ENCODE assay signal across 8 cellular contexts in genomic region chr3:197298858-197299854, GRCh38. TPM values are rescaled to one million over a fixed set of nuclear protein-coding genes. Genes with fewer than 3 reads are reported as not detected.
DNase-seq lines count a peak whose midpoint lies in the region; ATAC-seq and TF ChIP-seq lines count a peak whose summit lies in the region.

No MANE protein-coding gene starts in this region.

- peaks cover 32% of the 10 kb centered on the region for H3K79me2 ChIP-seq in GM23338 (replicated peaks; ENCODE audit: insufficient read depth)

- H3F3A ChIP-seq in GM23338 (replicated peaks; ENCODE audit: low read depth): no peaks in the 10 kb centered on the region; the same call in 1 of the 2 replicates

- peaks cover 5 to 15% of the 10 kb centered on the region in 2 donors for H3K27me3 Mint-ChIP-seq in CD8-positive, alpha-beta memory T cell
- peaks cover 8% of the 10 kb centered on the region for H3K27me3 Mint-ChIP-seq in GM23338 (ENCODE audit: insufficient read depth, low read depth, poor library complexity)
- peaks cover 14% of the 10 kb centered on the region for H3K27me3 Mint-ChIP-seq in activated T-helper 17 cell treated with anti-CD3 and anti-CD28 coated beads, Interleukin-2, amount 50 U/mL, for 72 hours

- TF ChIP-seq POLR2A in gastroesophageal sphincter (IDR thresholded peaks at IDR 0.05): no peak

- TF ChIP-seq CTCF in GM23338 (conservative IDR thresholded peaks at IDR 0.05; ENCODE audit: low read depth in 2 of 2) (no peak), gastroesophageal sphincter (IDR thresholded peaks at IDR 0.05) (no peak), neutrophil (IDR thresholded peaks at IDR 0.05) (no peak)

- H3K4me1 Mint-ChIP-seq in CD8-positive, alpha-beta memory T cell: peaks cover 39 to 57% (median 47%) of the 10 kb centered on the region in 3 donors
- peaks cover 20% of the 10 kb centered on the region for H3K4me1 Mint-ChIP-seq in GM23338
- peaks cover 13% of the 10 kb centered on the region for H3K4me1 Mint-ChIP-seq in activated T-helper 17 cell treated with anti-CD3 and anti-CD28 coated beads, Interleukin-2, amount 50 U/mL, for 72 hours

- peak overlapping the region; percentile 89 to 99 (median 93) for H3K4me3 Mint-ChIP-seq in CD8-positive, alpha-beta memory T cell
- H3K4me3 Mint-ChIP-seq in GM23338: peak overlapping the region; percentile 96
- peak overlapping the region; percentile 94 for H3K4me3 Mint-ChIP-seq in activated T-helper 17 cell treated with anti-CD3 and anti-CD28 coated beads, Interleukin-2, amount 50 U/mL, for 72 hours

- H3K27ac ChIP-seq in CD8-positive, alpha-beta memory T cell (ENCODE audit: low read depth, low read length): peak overlapping the region; percentile 71
- H3K27ac ChIP-seq in GM23338 (ENCODE audit: low read depth): peak overlapping the region; percentile 33
- peak overlapping the region in 3 of 4 donors; percentile 94 to 97 (median 95) for H3K27ac ChIP-seq in gastroesophageal sphincter
- no peak overlapping the region for H3K27ac ChIP-seq in neutrophil

- H3K4me3 ChIP-seq in CD8-positive, alpha-beta memory T cell (ENCODE audit: low read length): peak overlapping the region; percentile 92
- H3K4me3 ChIP-seq in GM23338 (peak overlapping the region; percentile 94), gastroesophageal sphincter (peak overlapping the region; percentile 69 to 98), neutrophil (ENCODE audit: low read depth in 1 of 2, low read length in 1 of 2) (peak overlapping the region; percentile 77 to 95)

- TF ChIP-seq EP300 in gastroesophageal sphincter (IDR thresholded peaks at IDR 0.05): no peak

- DNase-seq in CD8-positive, alpha-beta memory T cell: peak in 4 of 5 donors; percentile 7 to 51 (median 12)
- DNase-seq in GM23338 (ENCODE audit: low spot score) (peak; percentile 81), NCI-H526 (lab: John Stamatoyannopoulos, UW) (peak; percentile 75 to 87)

- H3K27ac Mint-ChIP-seq in CD8-positive, alpha-beta memory T cell: peak overlapping the region; percentile 11 to 98 (median 88)
- peak overlapping the region; percentile 92 for H3K27ac Mint-ChIP-seq in GM23338
- peak overlapping the region; percentile 86 for H3K27ac Mint-ChIP-seq in activated T-helper 17 cell treated with anti-CD3 and anti-CD28 coated beads, Interleukin-2, amount 50 U/mL, for 72 hours

- 16 to 21% methylated on average over 16 to 20 of the region's 43 CpGs for WGBS in gastroesophageal sphincter (ENCODE audit: low coverage in 1 of 2), 2 donors

- H3K36me3 Mint-ChIP-seq in CD8-positive, alpha-beta memory T cell: peaks cover 0 to 22% (median 0%) of the 10 kb centered on the region in 3 donors
- peaks cover 18% of the 10 kb centered on the region; the same call in 2 of the 3 replicates for H3K36me3 Mint-ChIP-seq in GM23338 (ENCODE audit: low read depth)
- H3K36me3 Mint-ChIP-seq in activated T-helper 17 cell treated with anti-CD3 and anti-CD28 coated beads, Interleukin-2, amount 50 U/mL, for 72 hours (ENCODE audit: low read depth): peaks cover 32% of the 10 kb centered on the region

- ATAC-seq in GM23338 (peak; percentile 57), gastroesophageal sphincter (no peak), GM19455 (IDR thresholded peaks at IDR 0.05; ENCODE audit: unreplicated experiment) (no peak), GM19023 (IDR thresholded peaks at IDR 0.05; ENCODE audit: unreplicated experiment) (no peak)
- no peak for ATAC-seq in activated T-helper 17 cell treated with anti-CD3 and anti-CD28 coated beads, Interleukin-2, amount 50 U/mL, for 72 hours (replicated peaks)

- H3K4me1 ChIP-seq in CD8-positive, alpha-beta memory T cell (ENCODE audit: insufficient read depth, low read length): peaks cover 26% of the 10 kb centered on the region
- peaks cover 17% of the 10 kb centered on the region for H3K4me1 ChIP-seq in GM23338 (ENCODE audit: insufficient read depth)
- peaks cover 0 to 37% (median 0%) of the 10 kb centered on the region in 3 donors for H3K4me1 ChIP-seq in gastroesophageal sphincter
- H3K4me1 ChIP-seq in neutrophil (ENCODE audit: control insufficient read depth in 1 of 2, insufficient read depth in 1 of 2, low read depth in 1 of 2, low read length in 1 of 2): peaks cover 22 to 24% of the 10 kb centered on the region in 2 experiments

- no peaks in the 10 kb centered on the region for H3K27me3 ChIP-seq in CD8-positive, alpha-beta memory T cell (ENCODE audit: insufficient read depth, low read length, poor library complexity, severe bottlenecking)
- H3K27me3 ChIP-seq in GM23338 (ENCODE audit: insufficient read depth) (0 out of 2 replicates have a peak, but pooled peaks cover 8% of the 10 kb centered on the region), gastroesophageal sphincter (no peaks in the 10 kb centered on the region), neutrophil (peaks cover 42% of the 10 kb centered on the region)

- H4K20me1 ChIP-seq in GM23338 (replicated peaks; ENCODE audit: insufficient read depth): peaks cover 13% of the 10 kb centered on the region; the same call in 1 of the 2 replicates

- no peaks in the 10 kb centered on the region for H3K36me3 ChIP-seq in CD8-positive, alpha-beta memory T cell (ENCODE audit: insufficient read depth, low read length)
- H3K36me3 ChIP-seq in GM23338 (ENCODE audit: insufficient read depth): peaks cover 16% of the 10 kb centered on the region; the same call in 1 of the 2 replicates
- H3K36me3 ChIP-seq in gastroesophageal sphincter: no peaks in the 10 kb centered on the region
- no peaks in the 10 kb centered on the region for H3K36me3 ChIP-seq in neutrophil

- H3K4me2 ChIP-seq in GM23338: peak overlapping the region; percentile 99

- peak overlapping the region; percentile 96 for H2AFZ ChIP-seq in GM23338

- H3K9me3 Mint-ChIP-seq in CD8-positive, alpha-beta memory T cell: no peaks in the 10 kb centered on the region
- H3K9me3 Mint-ChIP-seq in GM23338: no peaks in the 10 kb centered on the region
- H3K9me3 Mint-ChIP-seq in activated T-helper 17 cell treated with anti-CD3 and anti-CD28 coated beads, Interleukin-2, amount 50 U/mL, for 72 hours: no peaks in the 10 kb centered on the region

- CTCF ChIA-PET in CD8-positive, alpha-beta memory T cell (lab: Charles Lee): interaction anchor here (0.7 kb wide), 1 partner anchor 9 kb away, joined by 3 read pairs; no protein-coding TSS in a partner anchor

- no peaks in the 10 kb centered on the region for H3K9me2 ChIP-seq in GM23338 (ENCODE audit: insufficient read depth)

- POLR2A ChIA-PET in CD8-positive, alpha-beta memory T cell (lab: Charles Lee): no interaction called here

- H3K9me3 ChIP-seq in CD8-positive, alpha-beta memory T cell (ENCODE audit: low read length): no peaks in the 10 kb centered on the region
- H3K9me3 ChIP-seq in gastroesophageal sphincter (no peaks in the 10 kb centered on the region), neutrophil (no peaks in the 10 kb centered on the region)

TF ChIP-seq in GM23338, 12 proteins besides CTCF, POLR2A, EP300 and RAD21 (continues in another document):
- TF ChIP-seq ZNF331 (CRISPR knock-in tag; IDR thresholded peaks at IDR 0.05; ENCODE audit: low read depth): no peak
- no peak for TF ChIP-seq JUNB (IDR thresholded peaks at IDR 0.05; ENCODE audit: unreplicated experiment)
- no peak for TF ChIP-seq ETS1 (IDR thresholded peaks at IDR 0.05)
- TF ChIP-seq NANOG (IDR thresholded peaks at IDR 0.05; ENCODE audit: borderline replicate concordance): no peak
- TF ChIP-seq STAT1 (IDR thresholded peaks at IDR 0.05; ENCODE audit: unreplicated experiment): no peak
- no peak for TF ChIP-seq ZNF114 (CRISPR knock-in tag; IDR thresholded peaks at IDR 0.05)
- TF ChIP-seq POLR2AphosphoS5 (IDR thresholded peaks at IDR 0.05; ENCODE audit: low read depth): no peak
- TF ChIP-seq CREB1 (CRISPR knock-in tag; IDR thresholded peaks at IDR 0.05; ENCODE audit: low read depth): no peak
- no peak for TF ChIP-seq EZH2phosphoT487 (IDR thresholded peaks at IDR 0.05; ENCODE audit: unreplicated experiment)
- TF ChIP-seq REST (IDR thresholded peaks at IDR 0.05; ENCODE audit: unreplicated experiment): no peak

RNA-seq across cellular contexts. Expression of gene DLG1, which starts 0.7 kb away (rescaled TPM):
- 10 to 100 TPM; 49.2 to 51.2 TPM for total RNA-seq in CD8-positive, alpha-beta memory T cell
- 30.5 TPM for polyA plus RNA-seq in CD8-positive, alpha-beta memory T cell
- total RNA-seq in GM23338 (2014; rRNA removed; shearing (Covaris generic)): 91.7 and 98.0 TPM in 2 replicates
- 21.6 and 27.6 TPM in 2 replicates for polyA plus RNA-seq in GM23338 (2016; fragmentation: Nextera tagmentation; extraction: Ambion mirVana)
- total RNA-seq in activated T-helper 17 cell treated with anti-CD3 and anti-CD28 coated beads, Interleukin-2, amount 50 U/mL, for 72 hours: 10 to 100 TPM; 64.5 to 64.7 TPM
- total RNA-seq in gastroesophageal sphincter: 10 to 100 TPM; 71.4 to 90.4 (median 80.9) TPM

Comparison
In these comparisons a context has a peak if more than half of its experiments do, and no peak if none do; other contexts are left out.
1. DNase-seq: peak in every context shown above with its lines; median percentile 81 in GM23338; 81 in NCI-H526; 12 in CD8-positive, alpha-beta memory T cell.